In genomic region chr20:24050119-24050518, GRCh38 we compare ENCODE assay signal across 16 cellular contexts.
"Had no signal": no experiment of that assay in that cellular context is flagged by ENCODE, and none has a peak within 500 bp of the region (broad histone marks: within the 10 kb centered on the region; RNA-seq: fewer than 3 reads in every experiment).

No MANE protein-coding gene starts in this region.

- ATAC-seq: activated CD4-positive, CD25-positive, alpha-beta regulatory T cell treated with anti-CD3 and anti-CD28 coated beads, Interleukin-2, amount 50 U/mL, for 24 hours; left cardiac atrium; pancreas; right cardiac atrium; SK-N-SH treated with all-trans-retinoic acid at 6 μM for 48 hours had no signal

- H3K4me3 Mint-ChIP-seq: activated naive CD8-positive, alpha-beta T cell treated with anti-CD3 and anti-CD28 coated beads for 36 hours; endodermal cell; memory B cell; nephron progenitor cell had no signal

- H3K36me3 Mint-ChIP-seq: activated naive CD8-positive, alpha-beta T cell treated with anti-CD3 and anti-CD28 coated beads for 36 hours; memory B cell had no signal

- H3K9me3 Mint-ChIP-seq: activated naive CD8-positive, alpha-beta T cell treated with anti-CD3 and anti-CD28 coated beads for 36 hours; endodermal cell; memory B cell; nephron progenitor cell had no signal

- DNase-seq: activated naive CD8-positive, alpha-beta T cell treated with anti-CD3 and anti-CD28 coated beads for 36 hours; activated T-cell treated with anti-CD3 and anti-CD28 coated beads for 4 hours; cerebellar nuclear complex; endodermal cell; heart left ventricle; islet precursor cell; left cardiac atrium; nephron progenitor cell; pancreas; stimulated activated CD4-positive, alpha-beta T cell treated with anti-CD3 and anti-CD28 coated beads, Interleukin-12 subunit alpha, Interleukin-12 subunit beta, amount 100 ng/mL, for 4 hours; stomach; transverse colon had no signal

- H3K27ac Mint-ChIP-seq: activated naive CD8-positive, alpha-beta T cell treated with anti-CD3 and anti-CD28 coated beads for 36 hours; endodermal cell; memory B cell; nephron progenitor cell had no signal

- H3K27me3 Mint-ChIP-seq: activated naive CD8-positive, alpha-beta T cell treated with anti-CD3 and anti-CD28 coated beads for 36 hours had no signal

- H3K4me1 Mint-ChIP-seq: memory B cell had no signal
